1 cellular context compared by ENCODE assay signal in genomic region chr17:19047510-19047909, GRCh38. TPM values are rescaled to one million over a fixed set of nuclear protein-coding genes. Genes with fewer than 3 reads are reported as not detected.
"Had no signal": no experiment of that assay in that cellular context is flagged by ENCODE, and none has a peak within 500 bp of the region (broad histone marks: within the 10 kb centered on the region; RNA-seq: fewer than 3 reads in every experiment).

No MANE protein-coding gene starts in this region.

RNA-seq across cellular contexts. Expression of gene GRAP, which starts 0.8 kb away (rescaled TPM):
- total RNA-seq: osteoblast had no signal
